18 cellular contexts compared by ENCODE assay signal in the genomic region with DNA sequence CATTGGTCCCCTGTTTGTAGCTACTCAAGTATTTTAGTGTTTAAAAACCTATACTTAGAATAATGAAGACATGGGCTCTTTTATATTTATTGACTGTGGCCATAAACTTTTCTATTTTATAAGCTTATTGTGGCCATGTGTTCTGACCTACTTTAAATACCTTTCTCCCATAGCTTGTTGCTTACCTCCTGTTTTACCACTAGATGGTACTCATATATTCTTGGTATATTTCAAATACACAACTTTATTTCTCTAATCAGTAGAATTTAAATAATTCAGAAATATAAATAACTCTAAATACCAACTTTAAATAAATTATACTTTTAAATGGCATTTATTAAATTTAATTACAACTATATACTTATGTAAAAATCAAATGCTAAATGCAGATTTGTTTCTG.
A peak's percentile ranks its signal among the peaks of the same experiment; 100 is the strongest.
DNase-seq lines count a peak whose midpoint lies in the region; ATAC-seq and TF ChIP-seq lines count a peak whose summit lies in the region.
"Had no signal": no experiment of that assay in that cellular context is flagged by ENCODE, and none has a peak within 500 bp of the region (broad histone marks: within the 10 kb centered on the region; RNA-seq: fewer than 3 reads in every experiment).

No MANE protein-coding gene starts in this region.

- TF ChIP-seq CTCF in LNCAP (IDR thresholded peaks at IDR 0.05) (peak; percentile 74), nephron (IDR thresholded peaks at IDR 0.05; ENCODE audit: unreplicated experiment in 3 of 3) (peak in 2 of 3 experiments; percentile 9 to 29)

- peaks cover 10% of the 10 kb centered on the region for H3K9me3 Mint-ChIP-seq in nephron
- H3K9me3 Mint-ChIP-seq: stimulated activated memory B cell treated with anti-CD40 and anti-IgM and Interleukin-4, amounts not matched to agents 10 μg/mL and 1 μg/mL and 100 μg/mL, for 72 hours had no signal

- no peaks in the 10 kb centered on the region for H3K4me1 Mint-ChIP-seq in nephron
- H3K4me1 Mint-ChIP-seq: CD4-positive, CD25-positive, alpha-beta regulatory T cell; stimulated activated memory B cell treated with anti-CD40 and anti-IgM and Interleukin-4, amounts not matched to agents 10 μg/mL and 1 μg/mL and 100 μg/mL, for 72 hours had no signal

- H3K36me3 Mint-ChIP-seq in nephron (ENCODE audit: low read depth) = no peaks in the 10 kb centered on the region
- H3K36me3 Mint-ChIP-seq: CD4-positive, CD25-positive, alpha-beta regulatory T cell; stimulated activated memory B cell treated with anti-CD40 and anti-IgM and Interleukin-4, amounts not matched to agents 10 μg/mL and 1 μg/mL and 100 μg/mL, for 72 hours had no signal

- H3K27ac Mint-ChIP-seq in nephron = no peak overlapping the region
- H3K27ac Mint-ChIP-seq: CD4-positive, CD25-positive, alpha-beta regulatory T cell; stimulated activated memory B cell treated with anti-CD40 and anti-IgM and Interleukin-4, amounts not matched to agents 10 μg/mL and 1 μg/mL and 100 μg/mL, for 72 hours had no signal

- no peak for ATAC-seq in GM19395 (IDR thresholded peaks at IDR 0.05; ENCODE audit: unreplicated experiment)
- no peak for ATAC-seq in GM19328 (IDR thresholded peaks at IDR 0.05; ENCODE audit: unreplicated experiment)
- ATAC-seq: K562; stimulated activated memory B cell treated with anti-CD40 and anti-IgM and Interleukin-4, amounts not matched to agents 10 μg/mL and 1 μg/mL and 100 μg/mL, for 72 hours had no signal

- no peaks in the 10 kb centered on the region for H3K27me3 Mint-ChIP-seq in nephron (ENCODE audit: low read depth)
- H3K27me3 Mint-ChIP-seq: CD4-positive, CD25-positive, alpha-beta regulatory T cell; stimulated activated memory B cell treated with anti-CD40 and anti-IgM and Interleukin-4, amounts not matched to agents 10 μg/mL and 1 μg/mL and 100 μg/mL, for 72 hours had no signal

- DNase-seq in GM03348 (ENCODE audit: low spot score) (peak; percentile 10), SW480 (ENCODE audit: low spot score) (peak; percentile 13), G401 (ENCODE audit: low spot score) (no peak)
- DNase-seq: activated effector memory CD4-positive, alpha-beta T cell treated with Interleukin-2 at 50 U/mL for 16 hours; CD4-positive, CD25-positive, alpha-beta regulatory T cell; central memory CD4-positive, alpha-beta T cell; DND-41; effector memory CD4-positive, alpha-beta T cell; NCI-H1417 treated with DMSO at 0.1 percent for 48 hours; Peyer's patch; spleen; transverse colon had no signal

- no peak overlapping the region for H3K4me3 Mint-ChIP-seq in nephron
- H3K4me3 Mint-ChIP-seq: CD4-positive, CD25-positive, alpha-beta regulatory T cell; stimulated activated memory B cell treated with anti-CD40 and anti-IgM and Interleukin-4, amounts not matched to agents 10 μg/mL and 1 μg/mL and 100 μg/mL, for 72 hours had no signal

- in situ Hi-C loops in G401 (cut with HindIII; ENCODE audit: low sequenced_read_pairs) = no loop called here
